In genomic region chr22:47605441-47605840, GRCh38 we compare ENCODE assay signal across 20 cellular contexts.
DNase-seq lines count a peak whose midpoint lies in the region; ATAC-seq and FAIRE-seq lines count a peak whose summit lies in the region.
"Had no signal": no experiment of that assay in that cellular context is flagged by ENCODE, and none has a peak within 500 bp of the region (broad histone marks: within the 10 kb centered on the region; RNA-seq: fewer than 3 reads in every experiment).

No MANE protein-coding gene starts in this region.

- H3K4me3 Mint-ChIP-seq in T-helper 2 cell treated with Interferon-gamma antibody and Interleukin-4, amounts not matched to agents 5 μg/mL and 100 μg/mL, for 36 hours: no peak overlapping the region
- H3K4me3 Mint-ChIP-seq: B cell; CD4-positive, alpha-beta memory T cell; H9 had no signal

- H3K9ac ChIP-seq in neuronal stem cell (ENCODE audit: low read depth, low read length, poor library complexity): no peak overlapping the region

- H3K27ac ChIP-seq in neuronal stem cell (replicated peaks; ENCODE audit: low read length): no peak overlapping the region

- H3K4me2 ChIP-seq in neuronal stem cell (ENCODE audit: insufficient read depth, low read length, poor library complexity, severe bottlenecking): no peak overlapping the region

- no peak overlapping the region for H2BK15ac ChIP-seq in neuronal stem cell (ENCODE audit: low read length)

- no peak for FAIRE-seq in urothelium cell line (lab: Jason Lieb, UNC)
- FAIRE-seq: GM12892 had no signal

- no peaks in the 10 kb centered on the region for H3K36me3 Mint-ChIP-seq in T-helper 2 cell treated with Interferon-gamma antibody and Interleukin-4, amounts not matched to agents 5 μg/mL and 100 μg/mL, for 36 hours (ENCODE audit: low read depth)
- H3K36me3 Mint-ChIP-seq: CD4-positive, alpha-beta memory T cell had no signal

- H3K4me3 ChIP-seq in H7 (ENCODE audit: insufficient read depth, low read depth, low read length) (no peak overlapping the region), neuronal stem cell (ENCODE audit: low read length in 2 of 2) (no peak overlapping the region)

- H2BK12ac ChIP-seq in neuronal stem cell (ENCODE audit: low read length): no peak overlapping the region

- H3K4ac ChIP-seq in neuronal stem cell (ENCODE audit: low read length): no peak overlapping the region

- H3K79me1 ChIP-seq in neuronal stem cell (ENCODE audit: low read depth, low read length): no peaks in the 10 kb centered on the region

- H3K4me1 Mint-ChIP-seq in T-helper 2 cell treated with Interferon-gamma antibody and Interleukin-4, amounts not matched to agents 5 μg/mL and 100 μg/mL, for 36 hours (ENCODE audit: low read depth): no peaks in the 10 kb centered on the region
- H3K4me1 Mint-ChIP-seq: B cell; CD4-positive, alpha-beta memory T cell; H9 had no signal

- no peak overlapping the region for H4K8ac ChIP-seq in neuronal stem cell (ENCODE audit: low read depth, low read length)

- H3K14ac ChIP-seq in neuronal stem cell (ENCODE audit: low read length): no peak overlapping the region

- no peaks in the 10 kb centered on the region for H3K4me1 ChIP-seq in neuronal stem cell (ENCODE audit: control insufficient read depth in 2 of 2, insufficient read depth in 1 of 2, low read depth in 1 of 2, low read length in 2 of 2)

- intact Hi-C loops in sciatic nerve (cut with DNase I): no loop called here

- H3K18ac ChIP-seq in neuronal stem cell (ENCODE audit: low read length): no peak overlapping the region

- no CpG with 5 or more reads among the region's 15 CpGs for WGBS in neuronal stem cell (ENCODE audit: extremely low coverage in 2 of 2, insufficient read length in 2 of 2, insufficient replicate concordance in 1 of 2), 2 donors

- peak; percentile 15 for DNase-seq in H7
- peak; percentile 84 for DNase-seq in NCI-H146 (lab: John Stamatoyannopoulos, UW)
- DNase-seq in ecto neural progenitor cell (ENCODE audit: low spot score): peak; percentile 20
- peak; percentile 32 for DNase-seq in sciatic nerve (ENCODE audit: low spot score)
- DNase-seq in urothelium cell line (ENCODE audit: low spot score): no peak
- no peak for DNase-seq in neuronal stem cell (ENCODE audit: low spot score)
- no peak for DNase-seq in T-helper 2 cell treated with Interferon-gamma antibody and Interleukin-4, amounts not matched to agents 5 μg/mL and 100 μg/mL, for 36 hours (ENCODE audit: low spot score)
- DNase-seq in NCI-H446 (lab: John Stamatoyannopoulos, UW): no peak
- DNase-seq: CD4-positive, alpha-beta memory T cell; DND-41; GDM1; H9; NCI-H1417 treated with DMSO at 0.1 percent for 48 hours; NCI-H2081 treated with DMSO at 0.1 percent for 48 hours; NCI-H524 treated with DMSO at 0.1 percent for 48 hours; SHP77 treated with DMSO at 0.1 percent for 48 hours; SW 1271 had no signal

- no peak overlapping the region for H2BK5ac ChIP-seq in neuronal stem cell (ENCODE audit: low read length)

- ATAC-seq in sciatic nerve: no peak
- ATAC-seq: Panc1 had no signal

- H3K36me3 ChIP-seq in H7 (replicated peaks; ENCODE audit: control insufficient read depth, insufficient read depth, low read length) (no peaks in the 10 kb centered on the region), neuronal stem cell (replicated peaks in 1 of 2; ENCODE audit: control insufficient read depth in 2 of 2, insufficient read depth in 2 of 2, low read length in 2 of 2) (no peaks in the 10 kb centered on the region)

- H3K9me3 Mint-ChIP-seq in T-helper 2 cell treated with Interferon-gamma antibody and Interleukin-4, amounts not matched to agents 5 μg/mL and 100 μg/mL, for 36 hours: no peaks in the 10 kb centered on the region

- no peaks in the 10 kb centered on the region for H3K27me3 Mint-ChIP-seq in T-helper 2 cell treated with Interferon-gamma antibody and Interleukin-4, amounts not matched to agents 5 μg/mL and 100 μg/mL, for 36 hours (ENCODE audit: low read depth)

- H4K91ac ChIP-seq in neuronal stem cell (ENCODE audit: low read depth, low read length, poor library complexity): no peak overlapping the region

- peaks cover 0 to 6% of the 10 kb centered on the region in 2 donors for H3K9me3 ChIP-seq in neuronal stem cell (replicated peaks in 1 of 2; ENCODE audit: control insufficient read depth in 2 of 2, insufficient read depth in 1 of 2, low read depth in 1 of 2, low read length in 2 of 2)

- H3K27me3 ChIP-seq in H7 (ENCODE audit: control insufficient read depth, insufficient read depth, low read length) (no peaks in the 10 kb centered on the region), neuronal stem cell (ENCODE audit: control insufficient read depth in 3 of 3, insufficient read depth in 3 of 3, low read depth in 1 of 3, low read length in 3 of 3) (no peaks in the 10 kb centered on the region)

- H2BK120ac ChIP-seq in neuronal stem cell (ENCODE audit: low read depth, low read length): no peak overlapping the region

- no peak overlapping the region for H3K27ac Mint-ChIP-seq in T-helper 2 cell treated with Interferon-gamma antibody and Interleukin-4, amounts not matched to agents 5 μg/mL and 100 μg/mL, for 36 hours
- H3K27ac Mint-ChIP-seq: B cell; CD4-positive, alpha-beta memory T cell; H9 had no signal

- no peak overlapping the region for H2AFZ ChIP-seq in neuronal stem cell (ENCODE audit: low read length)

- H2AK5ac ChIP-seq in neuronal stem cell (ENCODE audit: low read depth, low read length): no peak overlapping the region

- no peak overlapping the region for H3K23ac ChIP-seq in neuronal stem cell (ENCODE audit: low read depth, low read length, poor library complexity)

Comparison
In these comparisons a context has a peak if more than half of its experiments do, and no peak if none do; other contexts are left out.
1. DNase-seq: peak in H7 (single experiment), NCI-H146 (single experiment), ecto neural progenitor cell (single experiment) and sciatic nerve (single experiment); none in urothelium cell line (single experiment), neuronal stem cell (single experiment), T-helper 2 cell treated with Interferon-gamma antibody and Interleukin-4, amounts not matched to agents 5 μg/mL and 100 μg/mL, for 36 hours (single experiment) and NCI-H446 (0 of 2).